Comparison of ENCODE assay signal across 10 cellular contexts in the genomic region with DNA sequence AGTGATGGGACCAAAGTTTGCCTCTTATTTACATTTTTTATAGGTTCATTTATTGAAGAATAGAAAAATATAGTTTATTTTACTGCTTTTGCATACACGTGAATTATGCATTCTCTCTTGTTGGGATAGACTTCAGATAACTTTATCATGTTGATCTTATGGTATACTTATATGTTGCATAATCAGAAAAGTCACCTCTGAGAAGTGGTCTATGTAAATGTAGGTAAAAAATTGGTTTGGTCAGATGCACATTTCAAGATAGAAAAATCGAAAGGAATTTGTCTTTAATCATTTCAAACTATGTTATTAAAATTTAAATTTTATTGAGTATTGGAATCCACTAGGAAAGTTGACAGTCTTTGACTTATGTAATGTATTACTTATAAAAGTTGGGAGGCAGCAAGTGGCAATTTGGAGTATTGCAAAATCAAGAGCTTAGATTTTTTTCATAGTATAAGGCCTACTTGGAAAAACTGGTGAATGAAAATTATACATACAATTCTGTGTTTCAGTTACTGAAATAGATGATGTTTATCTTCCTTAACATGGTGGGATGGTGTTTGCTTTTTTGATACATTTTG. TPM values are rescaled to one million over a fixed set of nuclear protein-coding genes. Genes with fewer than 3 reads are reported as not detected.
DNase-seq lines count a peak whose midpoint lies in the region; ATAC-seq, FAIRE-seq and TF ChIP-seq lines count a peak whose summit lies in the region.
"Had no signal": no experiment of that assay in that cellular context is flagged by ENCODE, and none has a peak within 500 bp of the region (broad histone marks: within the 10 kb centered on the region; RNA-seq: fewer than 3 reads in every experiment).

No MANE protein-coding gene starts in this region.

- H3K36me3 Mint-ChIP-seq in stimulated activated naive CD8-positive, alpha-beta T cell treated with anti-CD3 and anti-CD28 coated beads, Interleukin-15, Interleukin-2, amounts not matched to agents 100 ng/mL and 50 ng/mL, for 24 hours (ENCODE audit: low read depth), result peaks cover 4% of the 10 kb centered on the region
- H3K36me3 Mint-ChIP-seq in activated CD8-positive, alpha-beta T cell treated with anti-CD3 and anti-CD28 coated beads, Interleukin-2, amount 10 ng/mL, durations not matched to agents 7 days and 5 days (ENCODE audit: low read depth), result peaks cover 13% of the 10 kb centered on the region

- H4K20me1 ChIP-seq in keratinocyte (ENCODE audit: control insufficient read depth, extremely low read depth, insufficient read depth, low read length), result no peaks in the 10 kb centered on the region

- no peaks in the 10 kb centered on the region for H3K9me1 ChIP-seq in keratinocyte (ENCODE audit: control insufficient read depth, extremely low read depth, insufficient read depth, low read length)

- no peak overlapping the region for H3K27ac Mint-ChIP-seq in stimulated activated naive CD8-positive, alpha-beta T cell treated with anti-CD3 and anti-CD28 coated beads, Interleukin-15, Interleukin-2, amounts not matched to agents 100 ng/mL and 50 ng/mL, for 24 hours
- no peak overlapping the region for H3K27ac Mint-ChIP-seq in activated CD8-positive, alpha-beta T cell treated with anti-CD3 and anti-CD28 coated beads, Interleukin-2, amount 10 ng/mL, durations not matched to agents 7 days and 5 days

- peak overlapping the region in 2 of 3 experiments; percentile 75 to 86 for H3K4me3 ChIP-seq in keratinocyte (ENCODE audit: control insufficient read depth in 2 of 3, extremely low read depth in 1 of 3, insufficient read depth in 2 of 3, low read depth in 1 of 3, low read length in 3 of 3)

- FAIRE-seq in keratinocyte (lab: Jason Lieb, UNC), result no peak

- H3K27me3 ChIP-seq in keratinocyte (ENCODE audit: control insufficient read depth, extremely low read depth, insufficient read depth, low read length), result no peaks in the 10 kb centered on the region

- no peak for ATAC-seq in stimulated activated naive CD8-positive, alpha-beta T cell treated with anti-CD3 and anti-CD28 coated beads, Interleukin-15, Interleukin-2, amounts not matched to agents 100 U/mL and 50 U/mL, for 24 hours
- no peak for ATAC-seq in activated CD8-positive, alpha-beta T cell treated with anti-CD3 and anti-CD28 coated beads, Interleukin-2, amount 10 ng/mL, durations not matched to agents 7 days and 5 days

- H3K4me1 ChIP-seq in keratinocyte (ENCODE audit: control insufficient read depth, extremely low read depth, insufficient read depth, low read length), result peaks cover 21% of the 10 kb centered on the region

- H2AFZ ChIP-seq in keratinocyte (ENCODE audit: control insufficient read depth, low read length), result no peak overlapping the region

- H3K4me2 ChIP-seq in keratinocyte (ENCODE audit: control insufficient read depth, extremely low read depth, insufficient read depth, low read depth, low read length), result peak overlapping the region; percentile 81

- dilution Hi-C loops in keratinocyte (cut with MboI; ENCODE audit: extremely low pct_ligation_motif_present, low sequenced_read_pairs), result no loop called here

- no peak overlapping the region for H3K27ac ChIP-seq in keratinocyte (ENCODE audit: control insufficient read depth, insufficient read depth, low read length)

- POLR2A ChIA-PET in activated CD8-positive, alpha-beta T cell treated with anti-CD3 and anti-CD28 coated beads, Interleukin-2, amount 10 ng/mL, durations not matched to agents 7 days and 5 days (lab: Charles Lee), result interaction anchor here (0.6 kb wide), 1 partner anchor 285 kb away, joined by 3 read pairs; no protein-coding TSS in a partner anchor

- no peak for TF ChIP-seq CTCF in keratinocyte (optimal IDR thresholded peaks at IDR 0.05 in 1 of 3, IDR thresholded peaks at IDR 0.05 in 1 of 3, conservative IDR thresholded peaks at IDR 0.05 in 1 of 3; ENCODE audit: extremely low read depth in 1 of 3, insufficient read depth in 2 of 3, low read length in 3 of 3)

- H3K4me3 Mint-ChIP-seq in stimulated activated naive CD8-positive, alpha-beta T cell treated with anti-CD3 and anti-CD28 coated beads, Interleukin-15, Interleukin-2, amounts not matched to agents 100 ng/mL and 50 ng/mL, for 24 hours, result peak overlapping the region; percentile 91
- peak overlapping the region; percentile 97 for H3K4me3 Mint-ChIP-seq in activated CD8-positive, alpha-beta T cell treated with anti-CD3 and anti-CD28 coated beads, Interleukin-2, amount 10 ng/mL, durations not matched to agents 7 days and 5 days

- no peak overlapping the region for H3K9ac ChIP-seq in keratinocyte (ENCODE audit: control insufficient read depth, extremely low read depth, insufficient read depth, low read length)

- no peaks in the 10 kb centered on the region for H3K36me3 ChIP-seq in keratinocyte (ENCODE audit: control insufficient read depth in 2 of 2, extremely low read depth in 1 of 2, insufficient read depth in 2 of 2, low read length in 2 of 2)

- CTCF ChIA-PET in activated CD8-positive, alpha-beta T cell treated with anti-CD3 and anti-CD28 coated beads, Interleukin-2, amount 10 ng/mL, durations not matched to agents 7 days and 5 days (lab: Charles Lee), result interaction anchor here (1.1 to 1.7 kb wide), 3 partner anchors 19 to 65 kb away, joined by 3 to 5 read pairs (median 4); no protein-coding TSS in a partner anchor

- peaks cover 62% of the 10 kb centered on the region for H3K4me1 Mint-ChIP-seq in stimulated activated naive CD8-positive, alpha-beta T cell treated with anti-CD3 and anti-CD28 coated beads, Interleukin-15, Interleukin-2, amounts not matched to agents 100 ng/mL and 50 ng/mL, for 24 hours (ENCODE audit: low read depth)
- H3K4me1 Mint-ChIP-seq in activated CD8-positive, alpha-beta T cell treated with anti-CD3 and anti-CD28 coated beads, Interleukin-2, amount 10 ng/mL, durations not matched to agents 7 days and 5 days (ENCODE audit: low read depth), result peaks cover 44% of the 10 kb centered on the region

- H3K27me3 Mint-ChIP-seq in stimulated activated naive CD8-positive, alpha-beta T cell treated with anti-CD3 and anti-CD28 coated beads, Interleukin-15, Interleukin-2, amounts not matched to agents 100 ng/mL and 50 ng/mL, for 24 hours, result no peaks in the 10 kb centered on the region
- H3K27me3 Mint-ChIP-seq in activated CD8-positive, alpha-beta T cell treated with anti-CD3 and anti-CD28 coated beads, Interleukin-2, amount 10 ng/mL, durations not matched to agents 7 days and 5 days (ENCODE audit: low read depth), result no peaks in the 10 kb centered on the region

- H3K79me2 ChIP-seq in keratinocyte (ENCODE audit: control insufficient read depth, insufficient read depth, low read length), result peaks cover 59% of the 10 kb centered on the region

- no peaks in the 10 kb centered on the region for H3K9me3 ChIP-seq in keratinocyte (ENCODE audit: control insufficient read depth, low read depth, low read length)

- no peak for DNase-seq in stimulated activated naive CD8-positive, alpha-beta T cell treated with anti-CD3 and anti-CD28 coated beads, Interleukin-15, Interleukin-2, amounts not matched to agents 100 U/mL and 50 U/mL, for 24 hours
- DNase-seq in activated CD8-positive, alpha-beta T cell treated with anti-CD3 and anti-CD28 coated beads, Interleukin-2, amount 10 ng/mL, durations not matched to agents 7 days and 5 days, result no peak
- DNase-seq in keratinocyte (ENCODE audit: low read depth, low spot score) (no peak), DMS153 treated with DMSO at 0.1 percent for 48 hours (lab: John Stamatoyannopoulos, UW; ENCODE audit: unreplicated experiment) (no peak), NCI-H69 (lab: John Stamatoyannopoulos, UW) (no peak), activated gamma-delta T cell (lab: John Stamatoyannopoulos, UW) (no peak)
- DNase-seq in stimulated activated CD4-positive, alpha-beta T cell treated with anti-CD3 and anti-CD28 coated beads, Interleukin-12 subunit alpha, Interleukin-12 subunit beta, amount 100 ng/mL, for 4 hours, result no peak
- DNase-seq: effector CD8-positive, alpha-beta T cell; stimulated activated CD4-positive, alpha-beta T cell treated with anti-CD3 and anti-CD28 coated beads, Interleukin-2, amount 100 ng/mL, for 24 hours had no signal

- no peaks in the 10 kb centered on the region for H3K9me3 Mint-ChIP-seq in stimulated activated naive CD8-positive, alpha-beta T cell treated with anti-CD3 and anti-CD28 coated beads, Interleukin-15, Interleukin-2, amounts not matched to agents 100 ng/mL and 50 ng/mL, for 24 hours
- H3K9me3 Mint-ChIP-seq in activated CD8-positive, alpha-beta T cell treated with anti-CD3 and anti-CD28 coated beads, Interleukin-2, amount 10 ng/mL, durations not matched to agents 7 days and 5 days (ENCODE audit: insufficient read depth), result no peaks in the 10 kb centered on the region

RNA-seq across cellular contexts. Expression of a gene that starts 2.4 kb away (rescaled TPM):
- 10 to 100 TPM; 39.3 to 40.2 TPM for total RNA-seq in activated CD8-positive, alpha-beta T cell treated with anti-CD3 and anti-CD28 coated beads, Interleukin-2, amount 10 ng/mL, durations not matched to agents 7 days and 5 days
- 7.9 to 13.7 TPM (median 10.2 TPM) in 3 replicates for polyA plus RNA-seq in keratinocyte
- 38.7 TPM for polyA plus RNA-seq in keratinocyte (2011; ENCODE audit: low read depth)
- polyA plus RNA-seq in keratinocyte (2011; cell fraction: cytosol; rRNA removed), result 5.0 and 8.5 TPM in 2 replicates
- polyA plus RNA-seq in keratinocyte (2011; cell fraction: nucleus; rRNA removed), result 14.5 and 17.4 TPM in 2 replicates
- 10.0 and 11.8 TPM in 2 replicates for polyA plus RNA-seq in keratinocyte (2012; ENCODE audit: low replicate concordance)
- polyA minus RNA-seq in keratinocyte, result 4.2 to 29.9 TPM (median 13.4 TPM) in 3 replicates
- polyA minus RNA-seq in keratinocyte (2011; cell fraction: cytosol; rRNA and poly(A)+ RNA removed), result 16.3 TPM
- 23.5 and 53.1 TPM in 2 replicates for polyA minus RNA-seq in keratinocyte (2011; cell fraction: nucleus; rRNA and poly(A)+ RNA removed)
